ENCODE assay signal across 12 cellular contexts in the genomic region with DNA sequence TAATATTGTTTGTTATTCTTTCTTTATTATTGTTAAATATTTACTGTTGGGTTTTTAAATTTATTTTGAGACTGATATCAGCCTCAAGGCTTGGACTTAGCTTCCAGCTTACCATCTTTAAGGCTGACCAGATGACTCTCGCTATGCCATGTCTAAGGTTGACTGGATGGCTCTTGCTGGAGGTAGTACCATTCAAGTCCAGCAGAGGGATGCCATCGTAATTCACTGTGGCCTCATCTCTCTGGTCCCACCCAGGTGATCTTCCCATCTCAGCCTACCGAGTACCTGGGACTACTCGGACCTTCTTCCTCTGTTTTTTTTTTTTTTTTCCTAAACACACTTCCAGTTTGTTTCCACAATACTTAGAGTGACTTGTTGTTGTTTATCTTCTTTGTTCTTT. TPM values are rescaled to one million over a fixed set of nuclear protein-coding genes. Genes with fewer than 3 reads are reported as not detected.
A peak's percentile ranks its signal among the peaks of the same experiment; 100 is the strongest.
DNase-seq lines count a peak whose midpoint lies in the region; ATAC-seq and TF ChIP-seq lines count a peak whose summit lies in the region.
"Had no signal": no experiment of that assay in that cellular context is flagged by ENCODE, and none has a peak within 500 bp of the region (broad histone marks: within the 10 kb centered on the region; RNA-seq: fewer than 3 reads in every experiment).

No MANE protein-coding gene starts in this region.

- no peaks in the 10 kb centered on the region for H3K36me3 ChIP-seq in left ventricle myocardium inferior
- H3K36me3 ChIP-seq in OCI-LY3 (replicated peaks; ENCODE audit: low read depth, low read length), result no peaks in the 10 kb centered on the region
- no peaks in the 10 kb centered on the region for H3K36me3 ChIP-seq in endodermal cell (ENCODE audit: control insufficient read depth, insufficient read depth, low read length)
- H3K36me3 ChIP-seq in upper lobe of right lung, result no peaks in the 10 kb centered on the region
- H3K36me3 ChIP-seq in stomach, result no peaks in the 10 kb centered on the region
- H3K36me3 ChIP-seq: ascending aorta, vagina had no signal

- no peak overlapping the region for H3K9ac ChIP-seq in OCI-LY3 (ENCODE audit: low read length)
- no peak overlapping the region for H3K9ac ChIP-seq in endodermal cell (ENCODE audit: extremely low read depth, low read length, poor library complexity, severe bottlenecking)

- DNase-seq in left ventricle myocardium inferior (no peak), cardiac septum (ENCODE audit: low spot score) (no peak), endodermal cell (peak; percentile 64), upper lobe of right lung (no peak), stomach (no peak), DMS153 treated with DMSO at 0.1 percent for 48 hours (lab: John Stamatoyannopoulos, UW; ENCODE audit: unreplicated experiment) (no peak)
- DNase-seq in activated CD4-positive, alpha-beta memory T cell treated with anti-CD3 and anti-CD28 coated beads for 36 hours, result no peak
- DNase-seq: effector memory CD4-positive, alpha-beta T cell; NCI-H774 had no signal

- H3K36me3 Mint-ChIP-seq in endodermal cell (ENCODE audit: low read depth), result peaks cover 9% of the 10 kb centered on the region
- peaks cover 5% of the 10 kb centered on the region for H3K36me3 Mint-ChIP-seq in activated CD4-positive, alpha-beta memory T cell treated with anti-CD3 and anti-CD28 coated beads for 36 hours

- H3K27me3 ChIP-seq in left ventricle myocardium inferior (ENCODE audit: low read depth) (no peaks in the 10 kb centered on the region), OCI-LY3 (ENCODE audit: low read depth, low read length) (no peaks in the 10 kb centered on the region), endodermal cell (ENCODE audit: control insufficient read depth, insufficient read depth, low read length, poor library complexity, severe bottlenecking) (no peaks in the 10 kb centered on the region), upper lobe of right lung (no peaks in the 10 kb centered on the region), stomach (no peaks in the 10 kb centered on the region)
- H3K27me3 ChIP-seq: ascending aorta, vagina had no signal

- peaks cover 38% of the 10 kb centered on the region for H3K9me3 ChIP-seq in left ventricle myocardium inferior (replicated peaks)
- no peaks in the 10 kb centered on the region; the same call in 1 of the 2 replicates for H3K9me3 ChIP-seq in OCI-LY3 (ENCODE audit: insufficient read depth, low read length)
- peaks cover 56% of the 10 kb centered on the region for H3K9me3 ChIP-seq in endodermal cell (ENCODE audit: control insufficient read depth, low read length)
- H3K9me3 ChIP-seq in upper lobe of right lung, result peaks cover 5% of the 10 kb centered on the region
- H3K9me3 ChIP-seq in stomach, result peaks cover 0 to 67% (median 26%) of the 10 kb centered on the region in 4 donors
- H3K9me3 ChIP-seq: vagina had no signal

- H3K4me1 ChIP-seq in left ventricle myocardium inferior (no peaks in the 10 kb centered on the region), OCI-LY3 (ENCODE audit: low read length) (no peaks in the 10 kb centered on the region), endodermal cell (ENCODE audit: control insufficient read depth, insufficient read depth, low read length) (no peaks in the 10 kb centered on the region), upper lobe of right lung (no peaks in the 10 kb centered on the region), stomach (no peaks in the 10 kb centered on the region)
- H3K4me1 ChIP-seq: ascending aorta, vagina had no signal

- peaks cover 74% of the 10 kb centered on the region for H3K9me3 Mint-ChIP-seq in endodermal cell
- H3K9me3 Mint-ChIP-seq in activated CD4-positive, alpha-beta memory T cell treated with anti-CD3 and anti-CD28 coated beads for 36 hours, result peaks cover 41% of the 10 kb centered on the region

- TF ChIP-seq POLR2A in stomach (IDR thresholded peaks at IDR 0.05), result no peak

- H2AFZ ChIP-seq in OCI-LY3 (ENCODE audit: low read depth, low read length), result no peak overlapping the region

- peaks cover 2% of the 10 kb centered on the region for H3K27me3 Mint-ChIP-seq in endodermal cell (ENCODE audit: insufficient read depth)
- no peaks in the 10 kb centered on the region for H3K27me3 Mint-ChIP-seq in activated CD4-positive, alpha-beta memory T cell treated with anti-CD3 and anti-CD28 coated beads for 36 hours

- CTCF ChIA-PET in activated CD4-positive, alpha-beta memory T cell treated with anti-CD3 and anti-CD28 coated beads for 36 hours (lab: Charles Lee), result no interaction called here

- no peak for TF ChIP-seq EP300 in stomach (IDR thresholded peaks at IDR 0.05)

- H3K4me3 ChIP-seq in left ventricle myocardium inferior (no peak overlapping the region), OCI-LY3 (ENCODE audit: low read length) (no peak overlapping the region), endodermal cell (ENCODE audit: low read length) (no peak overlapping the region), upper lobe of right lung (no peak overlapping the region), stomach (no peak overlapping the region)
- H3K4me3 ChIP-seq: ascending aorta, vagina had no signal

- H4K20me1 ChIP-seq in OCI-LY3 (ENCODE audit: insufficient read depth, low read length), result no peaks in the 10 kb centered on the region

- H3K4me3 Mint-ChIP-seq in endodermal cell, result no peak overlapping the region
- H3K4me3 Mint-ChIP-seq in activated CD4-positive, alpha-beta memory T cell treated with anti-CD3 and anti-CD28 coated beads for 36 hours, result no peak overlapping the region

- no peaks in the 10 kb centered on the region for H3K79me2 ChIP-seq in OCI-LY3 (ENCODE audit: low read length)

- intact Hi-C loops in left ventricle myocardium inferior (cut with micrococcal nuclease) (no loop called here), cardiac septum (cut with DNase I) (no loop called here), upper lobe of right lung (cut with DNase I) (no loop called here), stomach (cut with DNase I; ENCODE audit: low total_unique reads) (no loop called here)
- intact Hi-C loops in activated CD4-positive, alpha-beta memory T cell treated with anti-CD3 and anti-CD28 coated beads for 36 hours (cut with micrococcal nuclease), result no loop called here

- H3K4me2 ChIP-seq in OCI-LY3 (ENCODE audit: low read length), result no peak overlapping the region

- no peak for ATAC-seq in upper lobe of right lung

- TF ChIP-seq CTCF in left ventricle myocardium inferior (IDR thresholded peaks at IDR 0.05; ENCODE audit: borderline replicate concordance) (peak; percentile 26), OCI-LY3 (IDR thresholded peaks at IDR 0.05; ENCODE audit: low read depth, low read length) (peak; percentile 25), endodermal cell (conservative IDR thresholded peaks at IDR 0.05) (peak; percentile 51), upper lobe of right lung (IDR thresholded peaks at IDR 0.05) (peak; percentile 29), stomach (IDR thresholded peaks at IDR 0.05) (no peak)

- 76 to 79% methylated on average over 3 to 4 of the region's 4 CpGs for WGBS in endodermal cell (ENCODE audit: insufficient coverage in 1 of 2, insufficient read length in 1 of 2), 2 experiments
- 82 to 90% (median 86%) methylated on average over 4 of the region's 4 CpGs for WGBS in stomach, 5 donors

- H3K4me1 Mint-ChIP-seq in endodermal cell, result no peaks in the 10 kb centered on the region
- no peaks in the 10 kb centered on the region for H3K4me1 Mint-ChIP-seq in activated CD4-positive, alpha-beta memory T cell treated with anti-CD3 and anti-CD28 coated beads for 36 hours (ENCODE audit: low read depth)

- no peak overlapping the region for H3K27ac ChIP-seq in left ventricle myocardium inferior (replicated peaks)
- H3K27ac ChIP-seq in OCI-LY3 (ENCODE audit: low read length), result no peak overlapping the region
- no peak overlapping the region for H3K27ac ChIP-seq in endodermal cell (ENCODE audit: low read depth, low read length)
- H3K27ac ChIP-seq in upper lobe of right lung, result no peak overlapping the region
- H3K27ac ChIP-seq in stomach, result no peak overlapping the region
- H3K27ac ChIP-seq: ascending aorta, vagina had no signal

- POLR2A ChIA-PET in activated CD4-positive, alpha-beta memory T cell treated with anti-CD3 and anti-CD28 coated beads for 36 hours (lab: Charles Lee), result no interaction called here

- no peak overlapping the region for H3K27ac Mint-ChIP-seq in endodermal cell
- H3K27ac Mint-ChIP-seq in activated CD4-positive, alpha-beta memory T cell treated with anti-CD3 and anti-CD28 coated beads for 36 hours, result no peak overlapping the region

RNA-seq across cellular contexts. Expression of a gene that starts 41.7 kb away (rescaled TPM):
- 101 TPM for total RNA-seq in left ventricle myocardium inferior
- 91.1 TPM for total RNA-seq in cardiac septum
- 10 to 100 TPM; 66.9 to 75.4 TPM for total RNA-seq in endodermal cell
- 43.3 TPM for polyA plus RNA-seq in endodermal cell (2013, experiment 1 of 2)
- 44.6 TPM for polyA plus RNA-seq in endodermal cell (2013, experiment 2 of 2)
- total RNA-seq in upper lobe of right lung, result 49.7 TPM
- total RNA-seq in stomach, result 100 to 1,000 TPM; 104 to 139 (median 118) TPM
- 1 to 10 TPM; 6.4 to 8.4 (median 8.2) TPM for polyA plus RNA-seq in stomach
- total RNA-seq in activated CD4-positive, alpha-beta memory T cell treated with anti-CD3 and anti-CD28 coated beads for 36 hours, result 10 to 100 TPM; 34.7 to 39.0 TPM

Comparison
In these comparisons a context has a peak if more than half of its experiments do, and no peak if none do; other contexts are left out.
1. CTCF ChIP-seq: peak in left ventricle myocardium inferior (single experiment), OCI-LY3 (single experiment), endodermal cell (single experiment) and upper lobe of right lung (single experiment); none in stomach (0 of 7).